In genomic region chr7:134901389-134902020, GRCh38 we compare ENCODE assay signal across 1 cellular context.
TF ChIP-seq lines count a peak whose summit lies in the region.

No MANE protein-coding gene starts in this region.

TF ChIP-seq in HepG2, 621 proteins besides CTCF, POLR2A, EP300 and RAD21 (continued from another document):
- TF ChIP-seq PATZ1 (CRISPR knock-in tag; IDR thresholded peaks at IDR 0.05) (peak; percentile 35; the same call in 1 of the 2 replicates), ZNF737 (CRISPR knock-in tag; IDR thresholded peaks at IDR 0.05; ENCODE audit: borderline replicate concordance) (no peak), ZSCAN5A (CRISPR knock-in tag; IDR thresholded peaks at IDR 0.05; ENCODE audit: borderline replicate concordance) (peak; percentile 79; the same call in 1 of the 2 replicates), ZNF770 (CRISPR knock-in tag; IDR thresholded peaks at IDR 0.05) (no peak), CENPT (CRISPR knock-in tag; IDR thresholded peaks at IDR 0.05; ENCODE audit: low read depth) (no peak), DBP (CRISPR knock-in tag; IDR thresholded peaks at IDR 0.05; ENCODE audit: not compliant biosample characterization) (no peak), ZNF253 (CRISPR knock-in tag; IDR thresholded peaks at IDR 0.05; ENCODE audit: borderline replicate concordance) (no peak), MXD4 (CRISPR knock-in tag; IDR thresholded peaks at IDR 0.05) (peak; percentile 52), CEBPB (IDR thresholded peaks at IDR 0.05; ENCODE audit: borderline replicate concordance, low read depth, low read length) (peak; percentile 74), SATB2 (CRISPR knock-in tag; IDR thresholded peaks at IDR 0.05) (no peak), ZNF776 (CRISPR knock-in tag; IDR thresholded peaks at IDR 0.05) (no peak), RXRB (CRISPR knock-in tag; IDR thresholded peaks at IDR 0.05; ENCODE audit: borderline replicate concordance) (peak; percentile 66), CSRNP2 (CRISPR knock-in tag; conservative IDR thresholded peaks at IDR 0.05; ENCODE audit: low read depth) (no peak), ZNF766 (CRISPR knock-in tag; IDR thresholded peaks at IDR 0.05; ENCODE audit: borderline replicate concordance) (no peak), ARID2 (CRISPR knock-in tag; IDR thresholded peaks at IDR 0.05; ENCODE audit: borderline replicate concordance) (peak; percentile 44; the same call in 1 of the 2 replicates), CREM (IDR thresholded peaks at IDR 0.05) (peak; percentile 79), CREM (CRISPR knock-in tag; IDR thresholded peaks at IDR 0.05) (no peak), ZNF614 (CRISPR knock-in tag; IDR thresholded peaks at IDR 0.05; ENCODE audit: borderline replicate concordance) (peak; percentile 52; the same call in 1 of the 2 replicates), REXO4 (CRISPR knock-in tag; IDR thresholded peaks at IDR 0.05; ENCODE audit: borderline replicate concordance) (no peak), HNRNPH1 (optimal IDR thresholded peaks at IDR 0.05; ENCODE audit: low read depth, low read length) (no peak), FOXM1 (CRISPR knock-in tag; IDR thresholded peaks at IDR 0.05) (no peak), ZNF335 (CRISPR knock-in tag; IDR thresholded peaks at IDR 0.05) (no peak), FOXO4 (CRISPR knock-in tag; conservative IDR thresholded peaks at IDR 0.05) (no peak), ZNF121 (CRISPR knock-in tag; IDR thresholded peaks at IDR 0.05) (no peak), RBM39 (IDR thresholded peaks at IDR 0.05; ENCODE audit: low read depth, low read length, poor library complexity, severe bottlenecking) (no peak), ZNF580 (CRISPR knock-in tag; IDR thresholded peaks at IDR 0.05; ENCODE audit: borderline replicate concordance, low read depth) (no peak), NFYC (CRISPR knock-in tag; IDR thresholded peaks at IDR 0.05) (no peak), ZNF530 (CRISPR knock-in tag; IDR thresholded peaks at IDR 0.05; ENCODE audit: low read depth) (no peak), THAP8 (CRISPR knock-in tag; IDR thresholded peaks at IDR 0.05; ENCODE audit: borderline replicate concordance) (no peak), ZNF350 (CRISPR knock-in tag; IDR thresholded peaks at IDR 0.05; ENCODE audit: borderline replicate concordance, low read depth) (0 out of 2 replicates have a peak, but pooled peaks have one; percentile 33), ZFP36L2 (CRISPR knock-in tag; IDR thresholded peaks at IDR 0.05) (no peak), ZNF292 (CRISPR knock-in tag; IDR thresholded peaks at IDR 0.05; ENCODE audit: borderline replicate concordance, low read depth) (peak; percentile 73; the same call in 1 of the 2 replicates), ZNF367 (CRISPR knock-in tag; IDR thresholded peaks at IDR 0.05; ENCODE audit: borderline replicate concordance) (no peak), KDM5A (IDR thresholded peaks at IDR 0.05; ENCODE audit: borderline replicate concordance, low read length) (peak; percentile 38; the same call in 1 of the 2 replicates), ZC3H4 (CRISPR knock-in tag; IDR thresholded peaks at IDR 0.05; ENCODE audit: borderline replicate concordance) (peak; percentile 37; the same call in 1 of the 2 replicates), ZNF773 (CRISPR knock-in tag; IDR thresholded peaks at IDR 0.05; ENCODE audit: borderline replicate concordance) (no peak), IRF2 (CRISPR knock-in tag; IDR thresholded peaks at IDR 0.05) (peak; percentile 72; the same call in 1 of the 2 replicates), CC2D1A (CRISPR knock-in tag; IDR thresholded peaks at IDR 0.05) (no peak), UBTF (CRISPR knock-in tag; IDR thresholded peaks at IDR 0.05) (no peak), ZHX1 (CRISPR knock-in tag; IDR thresholded peaks at IDR 0.05; ENCODE audit: low read depth) (0 out of 2 replicates have a peak, but pooled peaks have one; percentile 41), RARG (CRISPR knock-in tag; IDR thresholded peaks at IDR 0.05; ENCODE audit: low read depth) (no peak), ATF3 (CRISPR knock-in tag; IDR thresholded peaks at IDR 0.05) (peak; percentile 87), PTBP1 (IDR thresholded peaks at IDR 0.05; ENCODE audit: low read depth, low read length, poor library complexity, severe bottlenecking) (no peak), ZNF264 (CRISPR knock-in tag; IDR thresholded peaks at IDR 0.05) (peak; percentile 70; the same call in 1 of the 2 replicates), ZNF598 (CRISPR knock-in tag; IDR thresholded peaks at IDR 0.05; ENCODE audit: borderline replicate concordance) (no peak), ZNF143 (CRISPR knock-in tag; IDR thresholded peaks at IDR 0.05) (peak; percentile 16; the same call in 1 of the 2 replicates)
